In the genomic region with DNA sequence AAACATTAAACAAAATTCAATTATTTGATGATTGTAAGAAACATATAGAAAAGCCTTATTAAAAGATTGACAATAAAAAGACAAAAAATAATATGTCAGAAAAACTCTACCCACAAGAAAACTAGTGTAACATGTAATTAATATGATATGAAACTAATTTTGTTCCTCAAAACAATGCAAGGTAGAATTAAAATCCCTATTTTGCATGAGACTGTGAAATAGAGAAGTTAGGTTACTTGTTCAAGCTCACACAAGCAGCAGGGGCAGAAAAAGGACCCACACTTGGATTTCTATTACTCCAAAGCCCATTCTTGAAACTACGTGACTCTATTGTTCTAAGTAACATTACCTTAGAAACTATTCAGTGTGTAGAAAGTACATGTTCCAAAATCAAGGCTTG, we compare ENCODE assay signal across 31 cellular contexts.
"Had no signal": no experiment of that assay in that cellular context is flagged by ENCODE, and none has a peak within 500 bp of the region (broad histone marks: within the 10 kb centered on the region; RNA-seq: fewer than 3 reads in every experiment).

No MANE protein-coding gene starts in this region.

- ATAC-seq: body of pancreas had no signal

- H3K4me3 ChIP-seq: adrenal gland, body of pancreas, breast epithelium, PC-9 had no signal

- H3K27me3 ChIP-seq: adrenal gland, body of pancreas, breast epithelium had no signal

- H3K36me3 Mint-ChIP-seq: activated naive CD4-positive, alpha-beta T cell treated with anti-CD3 and anti-CD28 coated beads, Interleukin-2, amount 50 U/mL, for 24 hours; activated naive CD8-positive, alpha-beta T cell treated with anti-CD3 and anti-CD28 coated beads, Interleukin-2, amount 10 ng/mL, durations not matched to agents 7 days and 5 days had no signal

- H3K9me3 Mint-ChIP-seq: activated CD4-positive, alpha-beta T cell treated with anti-CD3 and anti-CD28 coated beads, Interleukin-2, amount 10 ng/mL, durations not matched to agents 7 days and 5 days; activated T-helper 2 cell treated with anti-CD3 and anti-CD28 coated beads, Interferon-gamma antibody, Interleukin-2, Interleukin-4, amounts not matched to agents 10 μg/mL and 5 μg/mL and 100 μg/mL, durations not matched to agents 14 hours and 24 hours and 36 hours had no signal

- H3K4me2 ChIP-seq: PC-9 had no signal

- H3K27ac Mint-ChIP-seq: activated CD4-positive, alpha-beta T cell treated with anti-CD3 and anti-CD28 coated beads, Interleukin-2, amount 10 ng/mL, durations not matched to agents 7 days and 5 days; activated CD8-positive, alpha-beta T cell treated with anti-CD3 and anti-CD28 coated beads, Interleukin-2, amount 10 ng/mL, durations not matched to agents 7 days and 5 days; activated naive CD4-positive, alpha-beta T cell treated with anti-CD3 and anti-CD28 coated beads, Interleukin-2, amount 50 U/mL, for 24 hours; activated naive CD8-positive, alpha-beta T cell treated with anti-CD3 and anti-CD28 coated beads, Interleukin-2, amount 10 ng/mL, durations not matched to agents 7 days and 5 days; activated T-cell treated with anti-CD3 and anti-CD28 coated beads, Interleukin-2, amount 50 U/mL, for 24 hours; activated T-helper 2 cell treated with anti-CD3 and anti-CD28 coated beads, Interferon-gamma antibody, Interleukin-2, Interleukin-4, amounts not matched to agents 10 μg/mL and 5 μg/mL and 100 μg/mL, durations not matched to agents 14 hours and 24 hours and 36 hours had no signal

- H3K4me1 ChIP-seq: adrenal gland, body of pancreas, breast epithelium had no signal

- DNase-seq: activated CD4-positive, alpha-beta T cell treated with anti-CD3 and anti-CD28 coated beads, Interleukin-2, amount 10 ng/mL, durations not matched to agents 7 days and 5 days; activated CD4-positive, alpha-beta T cell treated with anti-CD3 and anti-CD28 coated beads, Interleukin-2, amount 50 U/mL, for 48 hours; activated gamma-delta T cell; activated naive CD4-positive, alpha-beta T cell treated with Interleukin-2 at 50 U/mL for 16 hours; activated naive CD8-positive, alpha-beta T cell treated with anti-CD3 and anti-CD28 coated beads, Interleukin-2, amount 10 ng/mL, durations not matched to agents 7 days and 5 days; activated T-cell treated with anti-CD3 and anti-CD28 coated beads, Interleukin-2, amount 50 U/mL, for 24 hours; adrenal gland; body of pancreas; caudate nucleus; KG1; MM.1S; NCI-H1105 treated with DMSO at 0.1 percent for 48 hours; NCI-H1436; NCI-H1694; NCI-H2029; NCI-H345; NCI-H526; NCI-H748 treated with DMSO at 0.1 percent for 48 hours; NK-92 treated with Interleukin-12 subunit alpha and Interleukin-12 subunit beta, amount 100 ng/mL, for 24 hours; PC-9; Right ventricle myocardium superior; SW 1271; T-helper 1 cell; T1000 had no signal

- H3K36me3 ChIP-seq: adrenal gland, breast epithelium had no signal

- H3K27ac ChIP-seq: adrenal gland, body of pancreas, breast epithelium, PC-9 had no signal

- H3K4me1 Mint-ChIP-seq: activated naive CD4-positive, alpha-beta T cell treated with anti-CD3 and anti-CD28 coated beads, Interleukin-2, amount 50 U/mL, for 24 hours had no signal

- H2AFZ ChIP-seq: PC-9 had no signal

- FAIRE-seq: astrocyte, colon, TTC549 had no signal

- H3K9me3 ChIP-seq: adrenal gland, body of pancreas had no signal

- H3K4me3 Mint-ChIP-seq: activated CD4-positive, alpha-beta T cell treated with anti-CD3 and anti-CD28 coated beads, Interleukin-2, amount 10 ng/mL, durations not matched to agents 7 days and 5 days; activated CD8-positive, alpha-beta T cell treated with anti-CD3 and anti-CD28 coated beads, Interleukin-2, amount 10 ng/mL, durations not matched to agents 7 days and 5 days; activated naive CD4-positive, alpha-beta T cell treated with anti-CD3 and anti-CD28 coated beads, Interleukin-2, amount 50 U/mL, for 24 hours; activated naive CD8-positive, alpha-beta T cell treated with anti-CD3 and anti-CD28 coated beads, Interleukin-2, amount 10 ng/mL, durations not matched to agents 7 days and 5 days; activated T-cell treated with anti-CD3 and anti-CD28 coated beads, Interleukin-2, amount 50 U/mL, for 24 hours had no signal
